ENCODE assay signal across 2 cellular contexts in the genomic region with DNA sequence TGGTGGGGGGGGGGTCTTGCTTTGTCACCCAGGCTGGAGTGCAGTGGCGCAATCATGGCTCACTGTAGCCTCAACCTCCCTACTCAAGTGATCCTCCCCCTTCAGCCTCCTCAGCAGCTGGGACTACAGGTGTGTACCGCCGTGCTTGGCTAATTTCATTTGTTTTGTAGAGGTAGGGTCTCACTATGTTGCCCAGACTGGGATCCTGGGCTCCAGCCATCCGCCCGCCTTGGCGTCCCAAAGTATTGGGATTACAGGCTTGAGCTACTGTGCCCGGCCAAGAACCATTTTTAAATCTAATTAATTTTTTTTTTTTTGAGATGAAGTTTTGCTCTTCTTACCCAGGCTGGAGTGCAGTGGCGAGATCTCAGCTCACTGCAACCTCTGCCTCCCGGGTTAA.
A peak's percentile ranks its signal among the peaks of the same experiment; 100 is the strongest.
TF ChIP-seq lines count a peak whose summit lies in the region.

No MANE protein-coding gene starts in this region.

TF ChIP-seq in HCT116, 20 proteins besides CTCF, POLR2A, EP300 and RAD21:
- TF ChIP-seq SIN3A (IDR thresholded peaks at IDR 0.05; ENCODE audit: low read depth) (no peak), SRF (IDR thresholded peaks at IDR 0.05; ENCODE audit: low read depth) (no peak), SP1 (IDR thresholded peaks at IDR 0.05; ENCODE audit: low read depth) (no peak), POLR2AphosphoS5 (IDR thresholded peaks at IDR 0.05; ENCODE audit: low read depth, low read length) (no peak), ZNF274 (IDR thresholded peaks at IDR 0.05; ENCODE audit: low read depth, low read length) (no peak)
- TF ChIP-seq, protein P1, sequence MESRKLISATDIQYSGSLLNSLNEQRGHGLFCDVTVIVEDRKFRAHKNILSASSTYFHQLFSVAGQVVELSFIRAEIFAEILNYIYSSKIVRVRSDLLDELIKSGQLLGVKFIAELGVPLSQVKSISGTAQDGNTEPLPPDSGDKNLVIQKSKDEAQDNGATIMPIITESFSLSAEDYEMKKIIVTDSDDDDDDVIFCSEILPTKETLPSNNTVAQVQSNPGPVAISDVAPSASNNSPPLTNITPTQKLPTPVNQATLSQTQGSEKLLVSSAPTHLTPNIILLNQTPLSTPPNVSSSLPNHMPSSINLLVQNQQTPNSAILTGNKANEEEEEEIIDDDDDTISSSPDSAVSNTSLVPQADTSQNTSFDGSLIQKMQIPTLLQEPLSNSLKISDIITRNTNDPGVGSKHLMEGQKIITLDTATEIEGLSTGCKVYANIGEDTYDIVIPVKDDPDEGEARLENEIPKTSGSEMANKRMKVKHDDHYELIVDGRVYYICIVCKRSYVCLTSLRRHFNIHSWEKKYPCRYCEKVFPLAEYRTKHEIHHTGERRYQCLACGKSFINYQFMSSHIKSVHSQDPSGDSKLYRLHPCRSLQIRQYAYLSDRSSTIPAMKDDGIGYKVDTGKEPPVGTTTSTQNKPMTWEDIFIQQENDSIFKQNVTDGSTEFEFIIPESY (IDR thresholded peaks at IDR 0.05; ENCODE audit: extremely low read depth, insufficient replicate concordance, low read length), result no peak

TF ChIP-seq in HEK293, 187 proteins besides CTCF, POLR2A, EP300 and RAD21:
- TF ChIP-seq ZNF121 (tag by site-specific recombination; IDR thresholded peaks at IDR 0.05), result peak; percentile 90
- TF ChIP-seq MZF1 (tag by site-specific recombination; IDR thresholded peaks at IDR 0.05; ENCODE audit: borderline replicate concordance), result no peak
TF ChIP-seq in HEK293: peak in this region for 1.
